Comparison of ENCODE assay signal across 10 cellular contexts in the genomic region with DNA sequence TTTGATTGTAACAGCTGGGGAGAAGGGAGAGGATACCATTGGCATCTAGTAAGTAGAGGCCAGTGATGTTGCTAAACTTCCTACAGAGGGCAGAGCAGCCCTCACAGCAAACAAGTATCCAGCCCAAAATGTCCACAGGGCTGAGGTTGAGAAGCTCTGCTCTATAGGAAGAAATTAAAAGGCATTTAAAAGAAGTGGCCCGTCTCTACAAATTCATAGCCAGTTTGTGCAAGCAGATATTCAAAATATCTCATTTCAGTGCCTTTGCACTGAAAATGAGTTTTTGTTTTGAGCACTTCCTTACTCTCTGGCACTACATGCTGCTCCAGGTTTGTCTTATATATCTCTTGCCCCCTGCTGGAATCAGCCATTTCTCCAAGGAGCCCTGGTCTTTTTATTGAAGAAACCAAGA.
DNase-seq lines count a peak whose midpoint lies in the region; ATAC-seq and TF ChIP-seq lines count a peak whose summit lies in the region.
"Had no signal": no experiment of that assay in that cellular context is flagged by ENCODE, and none has a peak within 500 bp of the region (broad histone marks: within the 10 kb centered on the region; RNA-seq: fewer than 3 reads in every experiment).

No MANE protein-coding gene starts in this region.

- peak; percentile 43 for DNase-seq in GM03348 (ENCODE audit: low spot score)
- DNase-seq in Jurkat, Clone E6-1 (ENCODE audit: low read depth, low spot score) = peak; percentile 11
- DNase-seq in left ventricle myocardium inferior = no peak
- peak; percentile 50 for DNase-seq in stromal cell of bone marrow (ENCODE audit: low read depth)
- DNase-seq in activated T-cell treated with anti-CD3 and anti-CD28 coated beads, Interleukin-2, amount 50 U/mL, for 72 hours = no peak
- DNase-seq in activated T-helper 2 cell treated with anti-CD3 and anti-CD28 coated beads, Interferon-gamma antibody, Interleukin-2, Interleukin-4, amounts not matched to agents 10 μg/mL and 5 μg/mL and 100 μg/mL, durations not matched to agents 14 hours and 24 hours and 36 hours (ENCODE audit: low spot score) = no peak
- DNase-seq: naive B cell had no signal

- no peaks in the 10 kb centered on the region for H3F3A ChIP-seq in SU-DHL-6 (ENCODE audit: insufficient read depth)

- no peaks in the 10 kb centered on the region for H3K27me3 Mint-ChIP-seq in activated T-cell treated with anti-CD3 and anti-CD28 coated beads, Interleukin-2, amount 50 U/mL, for 72 hours (ENCODE audit: low read depth)
- H3K27me3 Mint-ChIP-seq in activated T-helper 2 cell treated with anti-CD3 and anti-CD28 coated beads, Interferon-gamma antibody, Interleukin-2, Interleukin-4, amounts not matched to agents 10 μg/mL and 5 μg/mL and 100 μg/mL, durations not matched to agents 14 hours and 24 hours and 36 hours (ENCODE audit: low read depth) = no peaks in the 10 kb centered on the region
- H3K27me3 Mint-ChIP-seq: naive B cell had no signal

- H3K4me1 Mint-ChIP-seq in activated T-cell treated with anti-CD3 and anti-CD28 coated beads, Interleukin-2, amount 50 U/mL, for 72 hours (ENCODE audit: low read depth) = no peaks in the 10 kb centered on the region
- no peaks in the 10 kb centered on the region for H3K4me1 Mint-ChIP-seq in activated T-helper 2 cell treated with anti-CD3 and anti-CD28 coated beads, Interferon-gamma antibody, Interleukin-2, Interleukin-4, amounts not matched to agents 10 μg/mL and 5 μg/mL and 100 μg/mL, durations not matched to agents 14 hours and 24 hours and 36 hours (ENCODE audit: low read depth)
- H3K4me1 Mint-ChIP-seq: naive B cell had no signal

- no peaks in the 10 kb centered on the region for H3K9me3 Mint-ChIP-seq in activated T-cell treated with anti-CD3 and anti-CD28 coated beads, Interleukin-2, amount 50 U/mL, for 72 hours
- no peaks in the 10 kb centered on the region for H3K9me3 Mint-ChIP-seq in activated T-helper 2 cell treated with anti-CD3 and anti-CD28 coated beads, Interferon-gamma antibody, Interleukin-2, Interleukin-4, amounts not matched to agents 10 μg/mL and 5 μg/mL and 100 μg/mL, durations not matched to agents 14 hours and 24 hours and 36 hours

- H3K36me3 Mint-ChIP-seq in activated T-cell treated with anti-CD3 and anti-CD28 coated beads, Interleukin-2, amount 50 U/mL, for 72 hours (ENCODE audit: insufficient read depth in 2 of 2) = no peaks in the 10 kb centered on the region
- no peaks in the 10 kb centered on the region for H3K36me3 Mint-ChIP-seq in activated T-helper 2 cell treated with anti-CD3 and anti-CD28 coated beads, Interferon-gamma antibody, Interleukin-2, Interleukin-4, amounts not matched to agents 10 μg/mL and 5 μg/mL and 100 μg/mL, durations not matched to agents 14 hours and 24 hours and 36 hours (ENCODE audit: low read depth)
- H3K36me3 Mint-ChIP-seq: naive B cell had no signal

- H3K27ac ChIP-seq in SU-DHL-6 (ENCODE audit: low read depth, low read length) (no peak overlapping the region), left ventricle myocardium inferior (replicated peaks) (no peak overlapping the region)
- H3K27ac ChIP-seq: SJSA1 had no signal

- H3K9ac ChIP-seq in SU-DHL-6 (ENCODE audit: low read length) = no peak overlapping the region

- H2AFZ ChIP-seq in SU-DHL-6 (ENCODE audit: low read depth, low read length, severe bottlenecking) = no peak overlapping the region

- H3K4me3 ChIP-seq in Jurkat, Clone E6-1 (ENCODE audit: low read length) = no peak overlapping the region
- H3K4me3 ChIP-seq in SU-DHL-6 (ENCODE audit: insufficient read depth, low read length, poor library complexity, severe bottlenecking) (no peak overlapping the region), left ventricle myocardium inferior (no peak overlapping the region)
- H3K4me3 ChIP-seq: SJSA1 had no signal

- no peak overlapping the region for H3K27ac Mint-ChIP-seq in activated T-cell treated with anti-CD3 and anti-CD28 coated beads, Interleukin-2, amount 50 U/mL, for 72 hours
- no peak overlapping the region for H3K27ac Mint-ChIP-seq in activated T-helper 2 cell treated with anti-CD3 and anti-CD28 coated beads, Interferon-gamma antibody, Interleukin-2, Interleukin-4, amounts not matched to agents 10 μg/mL and 5 μg/mL and 100 μg/mL, durations not matched to agents 14 hours and 24 hours and 36 hours
- H3K27ac Mint-ChIP-seq: naive B cell had no signal

- intact Hi-C loops in left ventricle myocardium inferior (cut with micrococcal nuclease) = no loop called here
- intact Hi-C loops in activated T-helper 2 cell treated with anti-CD3 and anti-CD28 coated beads, Interferon-gamma antibody, Interleukin-2, Interleukin-4, amounts not matched to agents 10 μg/mL and 5 μg/mL and 100 μg/mL, durations not matched to agents 14 hours and 24 hours and 36 hours (cut with micrococcal nuclease) = no loop called here

- TF ChIP-seq CTCF in SU-DHL-6 (IDR thresholded peaks at IDR 0.05; ENCODE audit: insufficient read depth, low read length, poor library complexity, severe bottlenecking) (peak; percentile 17), left ventricle myocardium inferior (IDR thresholded peaks at IDR 0.05; ENCODE audit: borderline replicate concordance) (peak; percentile 62)

- H3K4me3 Mint-ChIP-seq in activated T-cell treated with anti-CD3 and anti-CD28 coated beads, Interleukin-2, amount 50 U/mL, for 72 hours = no peak overlapping the region
- no peak overlapping the region for H3K4me3 Mint-ChIP-seq in activated T-helper 2 cell treated with anti-CD3 and anti-CD28 coated beads, Interferon-gamma antibody, Interleukin-2, Interleukin-4, amounts not matched to agents 10 μg/mL and 5 μg/mL and 100 μg/mL, durations not matched to agents 14 hours and 24 hours and 36 hours (ENCODE audit: low read depth)
- H3K4me3 Mint-ChIP-seq: naive B cell had no signal

- H3K27me3 ChIP-seq in SU-DHL-6 (ENCODE audit: low read length) (no peaks in the 10 kb centered on the region), left ventricle myocardium inferior (ENCODE audit: low read depth) (no peaks in the 10 kb centered on the region)

- H3K9me3 ChIP-seq in SU-DHL-6 (ENCODE audit: insufficient read depth, low read length) (no peaks in the 10 kb centered on the region), left ventricle myocardium inferior (replicated peaks) (no peaks in the 10 kb centered on the region)
- H3K9me3 ChIP-seq: SJSA1 had no signal

- H3K36me3 ChIP-seq in SU-DHL-6 (ENCODE audit: low read length) (no peaks in the 10 kb centered on the region), left ventricle myocardium inferior (no peaks in the 10 kb centered on the region)
- H3K36me3 ChIP-seq: SJSA1 had no signal

- H3K79me2 ChIP-seq in SU-DHL-6 (ENCODE audit: insufficient read depth, low read length) = no peaks in the 10 kb centered on the region

- H4K20me1 ChIP-seq in SU-DHL-6 (ENCODE audit: low read depth, low read length) = no peaks in the 10 kb centered on the region

- no peaks in the 10 kb centered on the region for H3K4me1 ChIP-seq in left ventricle myocardium inferior
- H3K4me1 ChIP-seq: SJSA1 had no signal

- H3K4me2 ChIP-seq in SU-DHL-6 (ENCODE audit: low read depth, low read length, poor library complexity, severe bottlenecking) = no peak overlapping the region

- no peaks in the 10 kb centered on the region for H3K9me2 ChIP-seq in SU-DHL-6 (replicated peaks; ENCODE audit: insufficient read depth, low read length)

- ATAC-seq in activated T-cell treated with anti-CD3 and anti-CD28 coated beads, Interleukin-2, amount 50 U/mL, for 72 hours (replicated peaks in 1 of 2) = no peak
- no peak for ATAC-seq in HG02981 (IDR thresholded peaks at IDR 0.05; ENCODE audit: unreplicated experiment)

Comparison
In these comparisons a context has a peak if more than half of its experiments do, and no peak if none do; other contexts are left out.
1. DNase-seq: peak in GM03348 (single experiment), Jurkat, Clone E6-1 (single experiment) and stromal cell of bone marrow (single experiment); none in left ventricle myocardium inferior (single experiment), activated T-cell treated with anti-CD3 and anti-CD28 coated beads, Interleukin-2, amount 50 U/mL, for 72 hours (0 of 2) and activated T-helper 2 cell treated with anti-CD3 and anti-CD28 coated beads, Interferon-gamma antibody, Interleukin-2, Interleukin-4, amounts not matched to agents 10 μg/mL and 5 μg/mL and 100 μg/mL, durations not matched to agents 14 hours and 24 hours and 36 hours (single experiment).